ENCODE assay signal across 27 cellular contexts in genomic region chr6:131459005-131459404, GRCh38.
"Had no signal": no experiment of that assay in that cellular context is flagged by ENCODE, and none has a peak within 500 bp of the region (broad histone marks: within the 10 kb centered on the region; RNA-seq: fewer than 3 reads in every experiment).

No MANE protein-coding gene starts in this region.

- H3K9ac ChIP-seq: neural progenitor cell, parathyroid adenoma had no signal

- H3K36me3 Mint-ChIP-seq: mesothelial cell of epicardium; naive B cell; natural killer cell; stimulated activated naive B cell treated with anti-CD40 and anti-IgM and Interleukin-4, amounts not matched to agents 10 μg/mL and 1 μg/mL and 100 μg/mL, for 72 hours had no signal

- H3K27ac ChIP-seq: hepatocyte, left ventricle myocardium inferior, neural progenitor cell, neutrophil, parathyroid adenoma, right atrium auricular region, skin epidermis, suprapubic skin, thoracic aorta, tibial artery, upper lobe of right lung had no signal

- H3K79me2 ChIP-seq: hepatocyte, parathyroid adenoma had no signal

- H3K27me3 Mint-ChIP-seq: stimulated activated naive CD8-positive, alpha-beta T cell treated with anti-CD3 and anti-CD28 coated beads, Interleukin-15, Interleukin-2, amounts not matched to agents 100 ng/mL and 50 ng/mL, for 24 hours had no signal

- H2AFZ ChIP-seq: hepatocyte, neural progenitor cell, parathyroid adenoma had no signal

- ATAC-seq: natural killer cell; sciatic nerve; stimulated activated naive B cell treated with anti-CD40 and anti-IgM and Interleukin-4, amounts not matched to agents 10 μg/mL and 1 μg/mL and 100 μg/mL, for 72 hours had no signal

- H3K9me3 Mint-ChIP-seq: naive B cell; natural killer cell; nephron progenitor cell; stimulated activated naive B cell treated with anti-CD40 and anti-IgM and Interleukin-4, amounts not matched to agents 10 μg/mL and 1 μg/mL and 100 μg/mL, for 72 hours; stimulated activated naive CD8-positive, alpha-beta T cell treated with anti-CD3 and anti-CD28 coated beads, Interleukin-15, Interleukin-2, amounts not matched to agents 100 ng/mL and 50 ng/mL, for 24 hours had no signal

- DNase-seq: islet precursor cell; left ventricle myocardium inferior; mesendoderm; naive B cell; natural killer cell; nephron progenitor cell; occipital lobe; stimulated activated CD4-positive, alpha-beta T cell treated with anti-CD3 and anti-CD28 coated beads, Interleukin-12 subunit alpha, Interleukin-12 subunit beta, amount 100 ng/mL, for 4 hours; stimulated activated CD4-positive, alpha-beta T cell treated with anti-CD3 and anti-CD28 coated beads, Interleukin-15, amount 100 ng/mL, for 24 hours; stimulated activated CD4-positive, alpha-beta T cell treated with anti-CD3 and anti-CD28 coated beads, Interleukin-2, amount 100 ng/mL, for 24 hours; stimulated activated CD4-positive, alpha-beta T cell treated with anti-CD3 and anti-CD28 coated beads, Interleukin-4, amount 100 ng/mL, for 1 hour; stimulated activated naive B cell treated with anti-CD40 and anti-IgM and Interleukin-4, amounts not matched to agents 10 μg/mL and 1 μg/mL and 100 μg/mL, for 72 hours; tibial artery; trophoblast cell; upper lobe of right lung had no signal

- H3K27me3 ChIP-seq: hepatocyte, neural progenitor cell, neutrophil, right atrium auricular region, suprapubic skin, tibial artery, upper lobe of right lung had no signal

- H3K36me3 ChIP-seq: left ventricle myocardium inferior, neural progenitor cell, neutrophil, right atrium auricular region, suprapubic skin, thoracic aorta, tibial artery, upper lobe of right lung had no signal

- H3K4me2 ChIP-seq: hepatocyte, neural progenitor cell had no signal

- H3K4me3 ChIP-seq: hepatocyte, left ventricle myocardium inferior, lung, neural progenitor cell, right atrium auricular region, skin epidermis, suprapubic skin, thoracic aorta, tibial artery, upper lobe of right lung had no signal

- H3K9me3 ChIP-seq: neutrophil, right atrium auricular region, suprapubic skin, thoracic aorta, tibial artery, upper lobe of right lung had no signal

- H3K4me3 Mint-ChIP-seq: mesothelial cell of epicardium; natural killer cell; nephron progenitor cell; neural progenitor cell; stimulated activated naive B cell treated with anti-CD40 and anti-IgM and Interleukin-4, amounts not matched to agents 10 μg/mL and 1 μg/mL and 100 μg/mL, for 72 hours; stimulated activated naive CD8-positive, alpha-beta T cell treated with anti-CD3 and anti-CD28 coated beads, Interleukin-15, Interleukin-2, amounts not matched to agents 100 ng/mL and 50 ng/mL, for 24 hours had no signal

- H3K4me1 ChIP-seq: left ventricle myocardium inferior, parathyroid adenoma, right atrium auricular region, suprapubic skin, tibial artery, upper lobe of right lung had no signal
